In the genomic region with DNA sequence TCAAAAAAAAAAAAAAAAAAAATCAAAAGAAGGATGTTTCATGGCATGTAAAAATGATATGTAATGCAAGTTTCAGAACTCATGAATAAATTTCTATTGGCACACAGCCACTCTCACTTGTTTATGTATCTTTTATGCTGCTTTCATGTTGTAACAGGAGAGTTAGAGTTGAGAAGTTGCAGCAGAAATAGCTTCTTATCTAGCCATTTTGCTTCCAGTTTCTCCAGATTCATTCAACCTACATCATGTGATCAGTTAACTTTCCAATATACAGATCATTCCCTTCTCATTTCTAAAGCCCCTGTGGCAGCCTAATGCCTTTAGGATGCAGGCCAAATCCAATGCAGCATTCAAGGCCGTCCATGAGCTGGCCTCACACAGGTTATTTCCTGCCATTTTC, we compare ENCODE assay signal across 28 cellular contexts. TPM values are rescaled to one million over a fixed set of nuclear protein-coding genes. Genes with fewer than 3 reads are reported as not detected.
DNase-seq lines count a peak whose midpoint lies in the region; ATAC-seq and TF ChIP-seq lines count a peak whose summit lies in the region.
"Had no signal": no experiment of that assay in that cellular context is flagged by ENCODE, and none has a peak within 500 bp of the region (broad histone marks: within the 10 kb centered on the region; RNA-seq: fewer than 3 reads in every experiment).

No MANE protein-coding gene starts in this region.

- H3K79me2 ChIP-seq in hepatocyte = peaks cover 4% of the 10 kb centered on the region

- no peaks in the 10 kb centered on the region for H3K9me2 ChIP-seq in hepatocyte (replicated peaks; ENCODE audit: insufficient read depth)
- H3K9me2 ChIP-seq: SK-N-SH had no signal

- H3K27me3 Mint-ChIP-seq in chondrocyte (ENCODE audit: low read depth) = no peaks in the 10 kb centered on the region
- H3K27me3 Mint-ChIP-seq: activated CD8-positive, alpha-beta T cell treated with anti-CD3 and anti-CD28 coated beads for 36 hours; activated naive CD4-positive, alpha-beta T cell treated with anti-CD3 and anti-CD28 coated beads, Interleukin-2, amount 50 U/mL, for 24 hours; activated T-helper 17 cell treated with anti-CD3 and anti-CD28 coated beads, Interleukin-2, amount 50 U/mL, for 72 hours; stimulated activated naive CD8-positive, alpha-beta T cell treated with anti-CD3 and anti-CD28 coated beads, Interleukin-15, Interleukin-2, amounts not matched to agents 100 ng/mL and 50 ng/mL, for 24 hours had no signal

- peak overlapping the region; percentile 11 for H3K27ac ChIP-seq in hepatocyte
- H3K27ac ChIP-seq: A549, heart right ventricle, left ventricle myocardium inferior, RWPE1, tibial artery had no signal

- H3K9me3 ChIP-seq in hepatocyte (ENCODE audit: low read depth) = no peaks in the 10 kb centered on the region
- H3K9me3 ChIP-seq: A549, heart right ventricle, left ventricle myocardium inferior, MG63, SK-N-SH, tibial artery had no signal

- H4K20me1 ChIP-seq in hepatocyte (ENCODE audit: insufficient read depth, poor library complexity, severe bottlenecking) = no peaks in the 10 kb centered on the region

- peak overlapping the region; percentile 46 for H3K27ac Mint-ChIP-seq in chondrocyte (ENCODE audit: unreplicated experiment)
- H3K27ac Mint-ChIP-seq: activated CD8-positive, alpha-beta T cell treated with anti-CD3 and anti-CD28 coated beads for 36 hours; activated naive CD4-positive, alpha-beta T cell treated with anti-CD3 and anti-CD28 coated beads, Interleukin-2, amount 50 U/mL, for 24 hours; activated T-helper 17 cell treated with anti-CD3 and anti-CD28 coated beads, Interleukin-2, amount 50 U/mL, for 72 hours; CD8-positive, alpha-beta T cell; stimulated activated naive CD8-positive, alpha-beta T cell treated with anti-CD3 and anti-CD28 coated beads, Interleukin-15, Interleukin-2, amounts not matched to agents 100 ng/mL and 50 ng/mL, for 24 hours; T-helper 1 cell treated with Interleukin-12 subunit alpha and Interleukin-12 subunit beta and Interleukin-4 antibody, amounts not matched to agents 30 μg/mL and 1 μg/mL, for 36 hours had no signal

- H3K36me3 Mint-ChIP-seq in chondrocyte (ENCODE audit: low read depth) = no peaks in the 10 kb centered on the region
- H3K36me3 Mint-ChIP-seq: activated naive CD4-positive, alpha-beta T cell treated with anti-CD3 and anti-CD28 coated beads, Interleukin-2, amount 50 U/mL, for 24 hours; CD8-positive, alpha-beta T cell had no signal

- DNase-seq in A172 (ENCODE audit: low spot score) (peak; percentile 6), SK-MEL-5 (ENCODE audit: low read depth, low spot score) (peak; percentile 24), chondrocyte (ENCODE audit: low spot score) (no peak), hepatocyte (ENCODE audit: low spot score) (no peak), DMS 273 (lab: John Stamatoyannopoulos, UW; ENCODE audit: unreplicated experiment) (no peak), kidney tubule cell (ENCODE audit: low spot score) (no peak), superior temporal gyrus (ENCODE audit: extremely low spot score) (no peak)
- DNase-seq: activated CD4-positive, CD25-positive, alpha-beta regulatory T cell treated with anti-CD3 and anti-CD28 coated beads, Interleukin-2, amount 50 U/mL, for 72 hours; activated CD8-positive, alpha-beta T cell treated with anti-CD3 and anti-CD28 coated beads for 36 hours; aorta; CD8-positive, alpha-beta T cell; DMS153; foreskin melanocyte; GOT3; heart right ventricle; left ventricle myocardium inferior; MG63; NCI-H1417; NCI-H748 treated with DMSO at 0.1 percent for 48 hours; SK-N-SH; tibial artery had no signal

- no peak overlapping the region for H3K4me2 ChIP-seq in hepatocyte
- H3K4me2 ChIP-seq: A549, SK-N-SH had no signal

- no peaks in the 10 kb centered on the region for H3K36me3 ChIP-seq in hepatocyte (replicated peaks; ENCODE audit: insufficient read depth, low read depth)
- H3K36me3 ChIP-seq: heart right ventricle, left ventricle myocardium inferior, MG63, tibial artery had no signal

- WGBS in hepatocyte (ENCODE audit: low lambda C conversion rate, missing lambda C conversion rate) = 78% methylated on average over 1 of the region's 1 CpG

- no peak overlapping the region for H3K4me3 ChIP-seq in hepatocyte
- H3K4me3 ChIP-seq: A549, heart right ventricle, left ventricle myocardium inferior, MG63, tibial artery had no signal

- in situ Hi-C loops in SK-MEL-5 (cut with HindIII; ENCODE audit: low pct_unique_long_range_greater_than_20kb, low sequenced_read_pairs) = no loop called here

- H3K9me3 Mint-ChIP-seq in chondrocyte (ENCODE audit: low read depth) = no peaks in the 10 kb centered on the region
- H3K9me3 Mint-ChIP-seq: activated CD8-positive, alpha-beta T cell treated with anti-CD3 and anti-CD28 coated beads for 36 hours; activated naive CD4-positive, alpha-beta T cell treated with anti-CD3 and anti-CD28 coated beads, Interleukin-2, amount 50 U/mL, for 24 hours; activated T-helper 17 cell treated with anti-CD3 and anti-CD28 coated beads, Interleukin-2, amount 50 U/mL, for 72 hours; CD8-positive, alpha-beta T cell; stimulated activated naive CD8-positive, alpha-beta T cell treated with anti-CD3 and anti-CD28 coated beads, Interleukin-15, Interleukin-2, amounts not matched to agents 100 ng/mL and 50 ng/mL, for 24 hours; T-helper 1 cell treated with Interleukin-12 subunit alpha and Interleukin-12 subunit beta and Interleukin-4 antibody, amounts not matched to agents 30 μg/mL and 1 μg/mL, for 36 hours had no signal

- TF ChIP-seq CTCF in chondrocyte (IDR thresholded peaks at IDR 0.05) (no peak), hepatocyte (IDR thresholded peaks at IDR 0.05; ENCODE audit: poor library complexity) (no peak)

- H3K4me1 Mint-ChIP-seq in chondrocyte (ENCODE audit: low read depth) = peaks cover 11% of the 10 kb centered on the region
- H3K4me1 Mint-ChIP-seq: activated T-helper 17 cell treated with anti-CD3 and anti-CD28 coated beads, Interleukin-2, amount 50 U/mL, for 72 hours had no signal

- no peaks in the 10 kb centered on the region for H3K4me1 ChIP-seq in hepatocyte (ENCODE audit: insufficient read depth)
- H3K4me1 ChIP-seq: A549 had no signal

- no peak overlapping the region for H2AFZ ChIP-seq in hepatocyte

- no peak overlapping the region for H3K4me3 Mint-ChIP-seq in chondrocyte (ENCODE audit: unreplicated experiment)
- H3K4me3 Mint-ChIP-seq: activated CD8-positive, alpha-beta T cell treated with anti-CD3 and anti-CD28 coated beads for 36 hours; activated naive CD4-positive, alpha-beta T cell treated with anti-CD3 and anti-CD28 coated beads, Interleukin-2, amount 50 U/mL, for 24 hours; activated T-helper 17 cell treated with anti-CD3 and anti-CD28 coated beads, Interleukin-2, amount 50 U/mL, for 72 hours; CD8-positive, alpha-beta T cell; stimulated activated naive CD8-positive, alpha-beta T cell treated with anti-CD3 and anti-CD28 coated beads, Interleukin-15, Interleukin-2, amounts not matched to agents 100 ng/mL and 50 ng/mL, for 24 hours; T-helper 1 cell treated with Interleukin-12 subunit alpha and Interleukin-12 subunit beta and Interleukin-4 antibody, amounts not matched to agents 30 μg/mL and 1 μg/mL, for 36 hours had no signal

- ATAC-seq in HG02840 (IDR thresholded peaks at IDR 0.05; ENCODE audit: low FRiP score, unreplicated experiment) = no peak
- ATAC-seq: A549; activated CD8-positive, alpha-beta T cell treated with anti-CD3 and anti-CD28 coated beads for 36 hours; activated T-helper 17 cell treated with anti-CD3 and anti-CD28 coated beads, Interleukin-2, amount 50 U/mL, for 72 hours; CD8-positive, alpha-beta T cell; heart right ventricle had no signal

- no peaks in the 10 kb centered on the region for H3K27me3 ChIP-seq in hepatocyte
- H3K27me3 ChIP-seq: heart right ventricle, MG63, tibial artery had no signal

RNA-seq across cellular contexts. Expression of a gene that starts 30.4 kb away (rescaled TPM):
- total RNA-seq in A172 (2014; rRNA removed; shearing (Covaris generic)) = 3.4 and 5.8 TPM in 2 replicates
- 4.6 and 4.9 TPM in 2 replicates for total RNA-seq in SK-MEL-5 (2014; rRNA removed; shearing (Covaris generic))
- 5.5 and 6.3 TPM in 2 replicates for polyA plus RNA-seq in SK-MEL-5 (2015; cell fraction: cytosol; rRNA removed)
- 8.1 and 9.7 TPM in 2 replicates for polyA plus RNA-seq in SK-MEL-5 (2015; cell fraction: nucleus; rRNA removed)
- total RNA-seq in chondrocyte (7.2 to 7.7 TPM (median 7.3 TPM) in 3 replicates), hepatocyte (5.1 and 5.7 TPM in 2 replicates)
- polyA plus RNA-seq in hepatocyte = 4.9 and 6.9 TPM in 2 replicates

RNA-seq across cellular contexts. Expression of a gene that starts 31.9 kb away (rescaled TPM):
- total RNA-seq in A172 (2014; rRNA removed; shearing (Covaris generic)) = 228 and 275 TPM in 2 replicates
- total RNA-seq in SK-MEL-5 (2014; rRNA removed; shearing (Covaris generic)) = 384 and 385 TPM in 2 replicates
- polyA plus RNA-seq in SK-MEL-5 (2015; cell fraction: cytosol; rRNA removed) = 486 and 568 TPM in 2 replicates
- polyA plus RNA-seq in SK-MEL-5 (2015; cell fraction: nucleus; rRNA removed) = 104 and 207 TPM in 2 replicates
- total RNA-seq in chondrocyte (135 to 411 TPM (median 140 TPM) in 3 replicates), hepatocyte (371 and 375 TPM in 2 replicates)
- 377 and 413 TPM in 2 replicates for polyA plus RNA-seq in hepatocyte

Comparison
In these comparisons a context has a peak if more than half of its experiments do, and no peak if none do; other contexts are left out.
1. DNase-seq: peak in A172 (single experiment) and SK-MEL-5 (single experiment); none in chondrocyte (single experiment), hepatocyte (single experiment), DMS 273 (single experiment), kidney tubule cell (single experiment) and superior temporal gyrus (single experiment).